In genomic region chr21:18803624-18804023, GRCh38 we compare ENCODE assay signal across 22 cellular contexts.
"Had no signal": no experiment of that assay in that cellular context is flagged by ENCODE, and none has a peak within 500 bp of the region (broad histone marks: within the 10 kb centered on the region; RNA-seq: fewer than 3 reads in every experiment).

No MANE protein-coding gene starts in this region.

- H3K9me3 ChIP-seq: lower lobe of right lung, pancreas, prostate gland, suprapubic skin, thoracic aorta, tibial artery, upper lobe of right lung had no signal

- H3K36me3 ChIP-seq: lower lobe of right lung, pancreas, prostate gland, suprapubic skin, thoracic aorta, tibial artery, upper lobe of right lung had no signal

- ATAC-seq: lower lobe of right lung; naive thymus-derived CD8-positive, alpha-beta T cell; pancreas; right cardiac atrium; sciatic nerve; upper lobe of right lung had no signal

- H3K4me1 ChIP-seq: lower lobe of right lung, pancreas, prostate gland, suprapubic skin, tibial artery, upper lobe of right lung had no signal

- H3K27ac ChIP-seq: lower lobe of right lung, pancreas, prostate gland, skin epidermis, suprapubic skin, thoracic aorta, tibial artery, upper lobe of right lung had no signal

- H3K27me3 ChIP-seq: pancreas, suprapubic skin, tibial artery, upper lobe of right lung had no signal

- H3K4me3 ChIP-seq: lower lobe of right lung, pancreas, prostate gland, skin epidermis, suprapubic skin, thoracic aorta, tibial artery, upper lobe of right lung had no signal

- DNase-seq: islet precursor cell; lower lobe of right lung; mammary epithelial cell; mesenchymal stem cell; naive thymus-derived CD8-positive, alpha-beta T cell; nucleus accumbens; pancreas; retina; right cardiac atrium; stimulated activated CD4-positive, alpha-beta T cell treated with anti-CD3 and anti-CD28 coated beads, Interleukin-12 subunit alpha, Interleukin-12 subunit beta, amount 100 ng/mL, for 4 hours; stimulated activated CD4-positive, alpha-beta T cell treated with anti-CD3 and anti-CD28 coated beads, Interleukin-15, amount 100 ng/mL, for 24 hours; stimulated activated CD4-positive, alpha-beta T cell treated with anti-CD3 and anti-CD28 coated beads, Interleukin-2, amount 100 ng/mL, for 24 hours; stimulated activated CD4-positive, alpha-beta T cell treated with anti-CD3 and anti-CD28 coated beads, Interleukin-4, amount 100 ng/mL, for 1 hour; stimulated activated naive CD4-positive, alpha-beta T cell; tibial artery; trophoblast cell; upper lobe of right lung had no signal
